Comparison of ENCODE assay signal across 19 cellular contexts in genomic region chr5:102747386-102748166, GRCh38. TPM values are rescaled to one million over a fixed set of nuclear protein-coding genes. Genes with fewer than 3 reads are reported as not detected.
DNase-seq lines count a peak whose midpoint lies in the region; ATAC-seq and TF ChIP-seq lines count a peak whose summit lies in the region.
"Had no signal": no experiment of that assay in that cellular context is flagged by ENCODE, and none has a peak within 500 bp of the region (broad histone marks: within the 10 kb centered on the region; RNA-seq: fewer than 3 reads in every experiment).

No MANE protein-coding gene starts in this region.

- H3K9me3 Mint-ChIP-seq in activated naive CD8-positive, alpha-beta T cell treated with anti-CD3 and anti-CD28 coated beads, Interleukin-2, amount 50 U/mL, for 24 hours, result no peaks in the 10 kb centered on the region
- H3K9me3 Mint-ChIP-seq in activated CD8-positive, alpha-beta memory T cell treated with anti-CD3 and anti-CD28 coated beads, Interleukin-2, amount 10 ng/mL, durations not matched to agents 7 days and 5 days (ENCODE audit: low read depth), result no peaks in the 10 kb centered on the region
- H3K9me3 Mint-ChIP-seq: CD4-positive, alpha-beta T cell; nephron; T-cell had no signal

- H3K4me1 Mint-ChIP-seq in activated naive CD8-positive, alpha-beta T cell treated with anti-CD3 and anti-CD28 coated beads, Interleukin-2, amount 50 U/mL, for 24 hours, result peaks cover 32% of the 10 kb centered on the region
- peaks cover 1% of the 10 kb centered on the region for H3K4me1 Mint-ChIP-seq in activated CD8-positive, alpha-beta memory T cell treated with anti-CD3 and anti-CD28 coated beads, Interleukin-2, amount 10 ng/mL, durations not matched to agents 7 days and 5 days

- ATAC-seq in GM18519 (IDR thresholded peaks at IDR 0.05; ENCODE audit: low FRiP score, unreplicated experiment) (peak; percentile 70), HG03025 (IDR thresholded peaks at IDR 0.05; ENCODE audit: low FRiP score, unreplicated experiment) (peak; percentile 67)
- peak; percentile 60 for ATAC-seq in activated naive CD8-positive, alpha-beta T cell treated with anti-CD3 and anti-CD28 coated beads, Interleukin-2, amount 50 U/mL, for 24 hours
- ATAC-seq in activated CD8-positive, alpha-beta memory T cell treated with anti-CD3 and anti-CD28 coated beads, Interleukin-2, amount 10 ng/mL, durations not matched to agents 7 days and 5 days, result no peak
- ATAC-seq: T-cell had no signal

- no peak overlapping the region for H3K4me3 Mint-ChIP-seq in activated naive CD8-positive, alpha-beta T cell treated with anti-CD3 and anti-CD28 coated beads, Interleukin-2, amount 50 U/mL, for 24 hours
- H3K4me3 Mint-ChIP-seq in activated CD8-positive, alpha-beta memory T cell treated with anti-CD3 and anti-CD28 coated beads, Interleukin-2, amount 10 ng/mL, durations not matched to agents 7 days and 5 days, result no peak overlapping the region
- H3K4me3 Mint-ChIP-seq: CD4-positive, alpha-beta T cell; nephron; T-cell had no signal

- DNase-seq in GM20000 (ENCODE audit: low spot score), result peak; percentile 39
- no peak for DNase-seq in activated naive CD8-positive, alpha-beta T cell treated with anti-CD3 and anti-CD28 coated beads, Interleukin-2, amount 50 U/mL, for 24 hours
- no peak for DNase-seq in activated CD8-positive, alpha-beta memory T cell treated with anti-CD3 and anti-CD28 coated beads, Interleukin-2, amount 10 ng/mL, durations not matched to agents 7 days and 5 days
- DNase-seq in NCI-H2227 (lab: John Stamatoyannopoulos, UW; ENCODE audit: unreplicated experiment), result no peak
- DNase-seq in stimulated activated CD4-positive, alpha-beta T cell treated with anti-CD3 and anti-CD28 coated beads, Interleukin-15, amount 100 ng/mL, for 24 hours, result no peak
- no peak for DNase-seq in NCI-H128 (lab: John Stamatoyannopoulos, UW; ENCODE audit: unreplicated experiment)
- DNase-seq: activated CD4-positive, alpha-beta T cell treated with anti-CD3 and anti-CD28 coated beads, Interleukin-2, amount 50 U/mL, for 48 hours; amniotic stem cell; CD4-positive, alpha-beta T cell; dorsolateral prefrontal cortex; foreskin fibroblast; GOT3; kidney glomerular epithelial cell; NCI-H187; stimulated activated CD8-positive, alpha-beta memory T cell treated with anti-CD3 and anti-CD28 coated beads, Interleukin-4, amount 100 ng/mL, for 48 hours; T-cell had no signal

- H3K27ac Mint-ChIP-seq in activated naive CD8-positive, alpha-beta T cell treated with anti-CD3 and anti-CD28 coated beads, Interleukin-2, amount 50 U/mL, for 24 hours, result peak overlapping the region; percentile 49
- H3K27ac Mint-ChIP-seq in activated CD8-positive, alpha-beta memory T cell treated with anti-CD3 and anti-CD28 coated beads, Interleukin-2, amount 10 ng/mL, durations not matched to agents 7 days and 5 days, result no peak overlapping the region
- H3K27ac Mint-ChIP-seq: CD4-positive, alpha-beta T cell; T-cell had no signal

- peaks cover 4% of the 10 kb centered on the region for H3K36me3 Mint-ChIP-seq in activated naive CD8-positive, alpha-beta T cell treated with anti-CD3 and anti-CD28 coated beads, Interleukin-2, amount 50 U/mL, for 24 hours (ENCODE audit: low read depth)
- no peaks in the 10 kb centered on the region for H3K36me3 Mint-ChIP-seq in activated CD8-positive, alpha-beta memory T cell treated with anti-CD3 and anti-CD28 coated beads, Interleukin-2, amount 10 ng/mL, durations not matched to agents 7 days and 5 days
- H3K36me3 Mint-ChIP-seq: T-cell had no signal

- TF ChIP-seq CTCF in GM20000 (IDR thresholded peaks at IDR 0.05; ENCODE audit: extremely low read depth, missing control alignments), result no peak

- no peaks in the 10 kb centered on the region for H3K27me3 Mint-ChIP-seq in activated naive CD8-positive, alpha-beta T cell treated with anti-CD3 and anti-CD28 coated beads, Interleukin-2, amount 50 U/mL, for 24 hours
- peaks cover 3% of the 10 kb centered on the region for H3K27me3 Mint-ChIP-seq in activated CD8-positive, alpha-beta memory T cell treated with anti-CD3 and anti-CD28 coated beads, Interleukin-2, amount 10 ng/mL, durations not matched to agents 7 days and 5 days

- CTCF ChIA-PET in activated CD8-positive, alpha-beta memory T cell treated with anti-CD3 and anti-CD28 coated beads, Interleukin-2, amount 10 ng/mL, durations not matched to agents 7 days and 5 days (lab: Charles Lee), result interaction anchor here (0.9 to 1.7 kb wide), 4 partner anchors 8 to 392 kb away, joined by 3 to 4 read pairs (median 3); partner anchors contain the start of gene PAM

RNA-seq across cellular contexts. Expression of gene PAM, which starts 7.5 kb away (rescaled TPM):
- total RNA-seq in activated CD8-positive, alpha-beta memory T cell treated with anti-CD3 and anti-CD28 coated beads, Interleukin-2, amount 10 ng/mL, durations not matched to agents 7 days and 5 days, result 10 to 100 TPM; 29.7 to 31.5 TPM
